In genomic region chr16:83937922-83938875, GRCh38 we compare ENCODE assay signal across 1 cellular context.
TF ChIP-seq lines count a peak whose summit lies in the region.

No MANE protein-coding gene starts in this region.

TF ChIP-seq in HepG2, 621 proteins besides CTCF, POLR2A, EP300 and RAD21 (continued from another document):
- TF ChIP-seq ONECUT2 (CRISPR knock-in tag; IDR thresholded peaks at IDR 0.05) (no peak), BHLHE40 (IDR thresholded peaks at IDR 0.05; ENCODE audit: low read length) (peak; percentile 53; the same call in 1 of the 2 replicates), REST (IDR thresholded peaks at IDR 0.05; ENCODE audit: borderline replicate concordance in 1 of 2, low read depth in 1 of 2, low read length in 2 of 2) (no peak), DNMT1 (CRISPR knock-in tag; IDR thresholded peaks at IDR 0.05) (no peak), RARG (CRISPR knock-in tag; IDR thresholded peaks at IDR 0.05; ENCODE audit: low read depth) (no peak), GLI4 (CRISPR knock-in tag; IDR thresholded peaks at IDR 0.05; ENCODE audit: borderline replicate concordance) (no peak), TBX2 (CRISPR knock-in tag; IDR thresholded peaks at IDR 0.05; ENCODE audit: borderline replicate concordance) (no peak), NR2F6 (IDR thresholded peaks at IDR 0.05) (no peak), NR2F6 (CRISPR knock-in tag; IDR thresholded peaks at IDR 0.05) (0 out of 2 replicates have a peak, but pooled peaks have one; percentile 6), EHMT2 (IDR thresholded peaks at IDR 0.05; ENCODE audit: borderline replicate concordance, low read depth, low read length) (no peak), DRAP1 (CRISPR knock-in tag; IDR thresholded peaks at IDR 0.05) (no peak), TOE1 (CRISPR knock-in tag; IDR thresholded peaks at IDR 0.05) (no peak), KLF12 (CRISPR knock-in tag; IDR thresholded peaks at IDR 0.05; ENCODE audit: borderline replicate concordance) (no peak), SMARCC2 (IDR thresholded peaks at IDR 0.05) (no peak), ZNF879 (CRISPR knock-in tag; IDR thresholded peaks at IDR 0.05) (no peak), ZNF430 (CRISPR knock-in tag; IDR thresholded peaks at IDR 0.05) (peak; percentile 62; the same call in 1 of the 2 replicates), ZNF460 (CRISPR knock-in tag; IDR thresholded peaks at IDR 0.05; ENCODE audit: borderline replicate concordance) (peak; percentile 100), ZNF335 (CRISPR knock-in tag; IDR thresholded peaks at IDR 0.05) (no peak), MED1 (CRISPR knock-in tag; IDR thresholded peaks at IDR 0.05) (no peak), SNAI1 (CRISPR knock-in tag; IDR thresholded peaks at IDR 0.05; ENCODE audit: borderline replicate concordance) (no peak), SOX5 (CRISPR knock-in tag; IDR thresholded peaks at IDR 0.05; ENCODE audit: borderline replicate concordance) (no peak), ZNF841 (CRISPR knock-in tag; IDR thresholded peaks at IDR 0.05; ENCODE audit: borderline replicate concordance) (no peak), SOX6 (IDR thresholded peaks at IDR 0.05) (no peak), SOX6 (CRISPR knock-in tag; IDR thresholded peaks at IDR 0.05) (peak; percentile 65), GZF1 (CRISPR knock-in tag; IDR thresholded peaks at IDR 0.05) (no peak)
